ENCODE assay signal across 27 cellular contexts in genomic region chr16:25443994-25444393, GRCh38.
"Had no signal": no experiment of that assay in that cellular context is flagged by ENCODE, and none has a peak within 500 bp of the region (broad histone marks: within the 10 kb centered on the region; RNA-seq: fewer than 3 reads in every experiment).

No MANE protein-coding gene starts in this region.

- H3K36me3 ChIP-seq: stomach, suprapubic skin, thoracic aorta, thyroid gland, tibial artery, tibial nerve, transverse colon, upper lobe of left lung, upper lobe of right lung, uterus, vagina had no signal

- ATAC-seq: stimulated activated effector memory CD8-positive, alpha-beta T cell treated with anti-CD3 and anti-CD28 coated beads, Interleukin-12 subunit alpha, Interleukin-12 subunit beta, amount 100 ng/mL, for 72 hours; stimulated activated memory B cell treated with anti-CD40 and anti-IgM and Interleukin-4, amounts not matched to agents 10 μg/mL and 1 μg/mL and 100 μg/mL, for 72 hours; stimulated activated naive B cell treated with anti-CD40 and anti-IgM and Interleukin-4, amounts not matched to agents 10 μg/mL and 1 μg/mL and 100 μg/mL, for 72 hours; stimulated activated naive CD8-positive, alpha-beta T cell treated with anti-CD3 and anti-CD28 coated beads, Interleukin-15, amount 100 ng/mL, for 72 hours; stimulated activated naive CD8-positive, alpha-beta T cell treated with anti-CD3 and anti-CD28 coated beads, Interleukin-15, Interleukin-2, amounts not matched to agents 100 U/mL and 50 U/mL, for 24 hours; upper lobe of right lung had no signal

- H3K27me3 ChIP-seq: suprapubic skin, testis, thyroid gland, tibial artery, tibial nerve, transverse colon, upper lobe of left lung, uterus, vagina had no signal

- H3K4me3 ChIP-seq: stomach, suprapubic skin, testis, thoracic aorta, thyroid gland, tibial artery, tibial nerve, transverse colon, upper lobe of left lung, upper lobe of right lung, uterus, vagina had no signal

- H3K27ac ChIP-seq: stomach, suprapubic skin, testis, thoracic aorta, thyroid gland, tibial artery, tibial nerve, transverse colon, upper lobe of left lung, upper lobe of right lung, uterus, vagina had no signal

- H3K4me1 ChIP-seq: stomach, suprapubic skin, testis, thyroid gland, tibial artery, tibial nerve, transverse colon, upper lobe of left lung, upper lobe of right lung, uterus, vagina had no signal

- H3K9me3 ChIP-seq: testis, thyroid gland, transverse colon, upper lobe of left lung, upper lobe of right lung, uterus, vagina had no signal

- DNase-seq: stimulated activated CD4-positive, alpha-beta T cell treated with anti-CD3 and anti-CD28 coated beads, Interleukin-2, amount 100 ng/mL, for 48 hours; stimulated activated CD4-positive, alpha-beta T cell treated with anti-CD3 and anti-CD28 coated beads, Interleukin-4, amount 100 ng/mL, for 1 hour; stimulated activated CD4-positive, alpha-beta T cell treated with anti-CD3 and anti-CD28 coated beads, Interleukin-4, amount 100 ng/mL, for 24 hours; stimulated activated CD4-positive, alpha-beta T cell treated with anti-CD3 and anti-CD28 coated beads, Interleukin-4, amount 100 ng/mL, for 4 hours; stimulated activated CD8-positive, alpha-beta memory T cell treated with anti-CD3 and anti-CD28 coated beads, Interleukin-4, amount 100 ng/mL, for 48 hours; stimulated activated naive B cell treated with anti-CD40 and anti-IgM and Interleukin-4, amounts not matched to agents 10 μg/mL and 1 μg/mL and 100 μg/mL, for 72 hours; stimulated activated naive CD4-positive, alpha-beta T cell; stimulated activated naive CD4-positive, alpha-beta T cell treated with Interleukin-2 at 50 U/mL for 16 hours; stimulated activated naive CD8-positive, alpha-beta T cell treated with anti-CD3 and anti-CD28 coated beads, Interleukin-15, amount 100 ng/mL, for 72 hours; stimulated activated naive CD8-positive, alpha-beta T cell treated with anti-CD3 and anti-CD28 coated beads, Interleukin-15, Interleukin-2, amounts not matched to agents 100 U/mL and 50 U/mL, for 24 hours; stomach; substantia nigra; testis; thyroid gland; tibial artery; transverse colon; trophoblast cell; upper lobe of left lung; upper lobe of right lung; uterus had no signal

- FAIRE-seq: urothelium cell line had no signal
